ENCODE assay signal across 9 cellular contexts in genomic region chr3:72523409-72524172, GRCh38.
DNase-seq lines count a peak whose midpoint lies in the region; ATAC-seq and TF ChIP-seq lines count a peak whose summit lies in the region.
"Had no signal": no experiment of that assay in that cellular context is flagged by ENCODE, and none has a peak within 500 bp of the region (broad histone marks: within the 10 kb centered on the region; RNA-seq: fewer than 3 reads in every experiment).

No MANE protein-coding gene starts in this region.

- no peak for TF ChIP-seq CTCF in MCF 10A (IDR thresholded peaks at IDR 0.05; ENCODE audit: unreplicated experiment)

- DNase-seq in NAMALWA (ENCODE audit: low spot score) = peak; percentile 59
- DNase-seq in globus pallidus (ENCODE audit: low spot score) = peak; percentile 62
- peak; percentile 44 for DNase-seq in ureter (ENCODE audit: low spot score)
- no peak for DNase-seq in MCF 10A (ENCODE audit: unreplicated experiment)
- DNase-seq in AG08396 (ENCODE audit: low spot score) = no peak
- no peak for DNase-seq in AG20443 (ENCODE audit: low spot score)

- no TSS peak for BruUV-seq in MCF 10A (replicated peaks; lab: Mats Ljungman, UMichigan)

- H3K4me1 Mint-ChIP-seq in MCF 10A (ENCODE audit: insufficient read depth, unreplicated experiment) = peaks cover 13% of the 10 kb centered on the region
- H3K4me1 Mint-ChIP-seq: brain had no signal

- H3K27ac Mint-ChIP-seq in MCF 10A (ENCODE audit: low read depth, unreplicated experiment) = no peak overlapping the region

- H3K36me3 Mint-ChIP-seq in MCF 10A (ENCODE audit: insufficient read depth, unreplicated experiment) = no peaks in the 10 kb centered on the region
- H3K36me3 Mint-ChIP-seq: brain had no signal

- intact Hi-C loops in MCF 10A (cut with micrococcal nuclease) = no loop called here

- POLR2A ChIA-PET in MCF 10A (lab: Yijun Ruan, JAX) = no interaction called here

- no peak overlapping the region for H3K4me3 Mint-ChIP-seq in MCF 10A (ENCODE audit: unreplicated experiment)
- H3K4me3 Mint-ChIP-seq: brain had no signal

- no peaks in the 10 kb centered on the region for H3K27me3 Mint-ChIP-seq in MCF 10A (ENCODE audit: insufficient read depth, unreplicated experiment)

- no peaks in the 10 kb centered on the region for H3K9me3 Mint-ChIP-seq in MCF 10A (ENCODE audit: unreplicated experiment)

- peak; percentile 88 for ATAC-seq in GM18858 (IDR thresholded peaks at IDR 0.05; ENCODE audit: unreplicated experiment)
- ATAC-seq in HG02571 (IDR thresholded peaks at IDR 0.05; ENCODE audit: unreplicated experiment) = peak; percentile 75

- CTCF ChIA-PET in MCF 10A (lab: Yijun Ruan, JAX) = interaction anchor here (0.6 kb wide), 1 partner anchor 562 kb away, joined by 4 read pairs; no protein-coding TSS in a partner anchor

Comparison
In these comparisons a context has a peak if more than half of its experiments do, and no peak if none do; other contexts are left out.
1. DNase-seq: peak in NAMALWA (single experiment), globus pallidus (single experiment) and ureter (single experiment); none in MCF 10A (single experiment), AG08396 (single experiment) and AG20443 (single experiment).